ENCODE assay signal across 19 cellular contexts in genomic region chr7:99004216-99004615, GRCh38.
DNase-seq lines count a peak whose midpoint lies in the region; ATAC-seq and TF ChIP-seq lines count a peak whose summit lies in the region.
"Had no signal": no experiment of that assay in that cellular context is flagged by ENCODE, and none has a peak within 500 bp of the region (broad histone marks: within the 10 kb centered on the region; RNA-seq: fewer than 3 reads in every experiment).

No MANE protein-coding gene starts in this region.

- H3K4me1 ChIP-seq in BLaER1, result peaks cover 45% of the 10 kb centered on the region
- peaks cover 10% of the 10 kb centered on the region for H3K4me1 ChIP-seq in lower lobe of right lung
- no peaks in the 10 kb centered on the region for H3K4me1 ChIP-seq in suprapubic skin
- no peaks in the 10 kb centered on the region for H3K4me1 ChIP-seq in gastroesophageal sphincter
- H3K4me1 ChIP-seq: esophagus muscularis mucosa had no signal

- H3K9ac ChIP-seq in BLaER1, result no peak overlapping the region

- 77% methylated on average over 8 of the region's 8 CpGs for WGBS in suprapubic skin
- 86 to 91% methylated on average over 4 of the region's 8 CpGs for WGBS in gastroesophageal sphincter (ENCODE audit: low coverage in 1 of 2), 2 donors

- H3K27ac ChIP-seq in BLaER1, result peak overlapping the region; percentile 82; the same call in 1 of the 2 replicates
- H3K27ac ChIP-seq in lower lobe of right lung, result peak overlapping the region; percentile 68
- no peak overlapping the region for H3K27ac ChIP-seq in suprapubic skin
- H3K27ac ChIP-seq in gastroesophageal sphincter, result no peak overlapping the region
- H3K27ac ChIP-seq: esophagus muscularis mucosa had no signal

- TF ChIP-seq CTCF in lower lobe of right lung (IDR thresholded peaks at IDR 0.05), result no peak
- TF ChIP-seq CTCF in suprapubic skin (IDR thresholded peaks at IDR 0.05), result no peak
- no peak for TF ChIP-seq CTCF in gastroesophageal sphincter (IDR thresholded peaks at IDR 0.05)

- H3K27me3 ChIP-seq in BLaER1, result no peaks in the 10 kb centered on the region
- no peaks in the 10 kb centered on the region for H3K27me3 ChIP-seq in lower lobe of right lung (ENCODE audit: low read depth)
- no peaks in the 10 kb centered on the region for H3K27me3 ChIP-seq in suprapubic skin
- H3K27me3 ChIP-seq in gastroesophageal sphincter, result no peaks in the 10 kb centered on the region
- H3K27me3 ChIP-seq: esophagus muscularis mucosa had no signal

- intact Hi-C loops in lower lobe of right lung (cut with DNase I), result no loop called here

- DNase-seq in astrocyte of the hippocampus (ENCODE audit: low read depth, low spot score) (peak; percentile 42), lower lobe of right lung (peak; percentile 64), suprapubic skin (ENCODE audit: low spot score in 2 of 2) (peak; percentile 30 to 54), NCI-H510A treated with DMSO at 0.1 percent for 48 hours (lab: John Stamatoyannopoulos, UW) (no peak), HuH-7 (ENCODE audit: low spot score) (no peak)
- DNase-seq: activated CD4-positive, CD25-positive, alpha-beta regulatory T cell treated with anti-CD3 and anti-CD28 coated beads, Interleukin-2, amount 50 U/mL, for 72 hours; activated CD8-positive, alpha-beta T cell treated with anti-CD3 and anti-CD28 coated beads, Interleukin-2, amount 10 ng/mL, durations not matched to agents 7 days and 5 days; effector memory CD4-positive, alpha-beta T cell; left ventricle myocardium superior; NCI-H1417; NCI-H2107; NCI-H524 treated with DMSO at 0.1 percent for 48 hours; stimulated activated CD4-positive, alpha-beta T cell treated with anti-CD3 and anti-CD28 coated beads, Interleukin-4, amount 100 ng/mL, for 24 hours had no signal

- TF ChIP-seq POLR2A in suprapubic skin (IDR thresholded peaks at IDR 0.05), result no peak
- no peak for TF ChIP-seq POLR2A in gastroesophageal sphincter (IDR thresholded peaks at IDR 0.05)

- H3K4me3 ChIP-seq in BLaER1 (no peak overlapping the region), lower lobe of right lung (no peak overlapping the region), suprapubic skin (no peak overlapping the region), gastroesophageal sphincter (no peak overlapping the region)
- H3K4me3 ChIP-seq: esophagus muscularis mucosa, smooth muscle cell had no signal

- peak overlapping the region; percentile 78; the same call in 1 of the 2 replicates for H3K4me2 ChIP-seq in BLaER1
- H3K4me2 ChIP-seq: smooth muscle cell had no signal

- H3K9me3 ChIP-seq in BLaER1, result no peaks in the 10 kb centered on the region
- H3K9me3 ChIP-seq in lower lobe of right lung, result no peaks in the 10 kb centered on the region
- no peaks in the 10 kb centered on the region for H3K9me3 ChIP-seq in suprapubic skin
- no peaks in the 10 kb centered on the region for H3K9me3 ChIP-seq in gastroesophageal sphincter
- H3K9me3 ChIP-seq: esophagus muscularis mucosa had no signal

- peak; percentile 74 to 87 for ATAC-seq in lower lobe of right lung
- no peak for ATAC-seq in gastroesophageal sphincter
- ATAC-seq: activated CD8-positive, alpha-beta T cell treated with anti-CD3 and anti-CD28 coated beads, Interleukin-2, amount 10 ng/mL, durations not matched to agents 7 days and 5 days; CD8-positive, alpha-beta T cell; left ventricle myocardium superior; Panc1 had no signal

- no peaks in the 10 kb centered on the region for H4K20me1 ChIP-seq in BLaER1

- H3K36me3 ChIP-seq in BLaER1, result peaks cover 95% of the 10 kb centered on the region
- peaks cover 86% of the 10 kb centered on the region for H3K36me3 ChIP-seq in lower lobe of right lung
- H3K36me3 ChIP-seq in suprapubic skin, result peaks cover 92% of the 10 kb centered on the region
- H3K36me3 ChIP-seq in gastroesophageal sphincter, result peaks cover 0 to 100% of the 10 kb centered on the region in 2 donors

- TF ChIP-seq EP300 in suprapubic skin (IDR thresholded peaks at IDR 0.05), result no peak
- TF ChIP-seq EP300 in gastroesophageal sphincter (IDR thresholded peaks at IDR 0.05), result no peak

Comparison
In these comparisons a context has a peak if more than half of its experiments do, and no peak if none do; other contexts are left out.
1. H3K27ac ChIP-seq: peak in BLaER1 (single experiment) and lower lobe of right lung (single experiment); none in suprapubic skin (single experiment) and gastroesophageal sphincter (0 of 4).
2. DNase-seq: peak in astrocyte of the hippocampus (single experiment), lower lobe of right lung (single experiment) and suprapubic skin (2 of 2); none in NCI-H510A treated with DMSO at 0.1 percent for 48 hours (single experiment) and HuH-7 (single experiment).